Comparison of ENCODE assay signal across 7 cellular contexts in genomic region chr13:101127741-101128353, GRCh38.
DNase-seq lines count a peak whose midpoint lies in the region; ATAC-seq, FAIRE-seq and TF ChIP-seq lines count a peak whose summit lies in the region.

No MANE protein-coding gene starts in this region.

- CTCF ChIA-PET in K562 (lab: Yijun Ruan, JAX; ENCODE audit: low intra/inter-chr PET ratio) = interaction anchor here (1.1 kb wide), 1 partner anchor 555 kb away, joined by 4 read pairs; no protein-coding TSS in a partner anchor

- intact Hi-C loops in K562 (cut with micrococcal nuclease) = loop anchor here (2.0 to 10.0 kb wide), 2 partner anchors 403 to 555 kb away; no protein-coding TSS in a partner anchor

- 3% methylated on average over 5 of the region's 5 CpGs for WGBS in K562 (ENCODE audit: insufficient coverage, low coverage, missing lambda C conversion rate)

- H3F3A ChIP-seq in DOHH2 (ENCODE audit: control insufficient read depth, insufficient read depth) = no peaks in the 10 kb centered on the region

- TF ChIP-seq POLR2A in K562 (conservative IDR thresholded peaks at IDR 0.05) = no peak

- no peak overlapping the region for H3K9ac ChIP-seq in K562 (ENCODE audit: insufficient read depth in 1 of 2, low read depth in 2 of 2, low read length in 2 of 2)

- no peak overlapping the region for H3K27ac ChIP-seq in DOHH2 (ENCODE audit: low read depth, low read length)
- H3K27ac ChIP-seq in K562 (ENCODE audit: extremely low read depth, low read depth, low read length) = no peak overlapping the region

- H3K4me2 ChIP-seq in DOHH2 (ENCODE audit: low read length) (no peak overlapping the region), K562 (ENCODE audit: insufficient read depth, low read length) (no peak overlapping the region)

- H3K9me3 ChIP-seq in DOHH2 (ENCODE audit: control insufficient read depth, insufficient read depth, low read length) = no peaks in the 10 kb centered on the region
- no peaks in the 10 kb centered on the region for H3K9me3 ChIP-seq in K562 (replicated peaks; ENCODE audit: control insufficient read depth, insufficient read depth, low read depth, low read length)

- TF ChIP-seq CTCF in DOHH2 (IDR thresholded peaks at IDR 0.05; ENCODE audit: low read depth, low read length, poor library complexity, severe bottlenecking) = peak; percentile 77
- TF ChIP-seq CTCF in K562 (IDR thresholded peaks at IDR 0.05 in 2 of 3, conservative IDR thresholded peaks at IDR 0.05 in 1 of 3; ENCODE audit: insufficient read depth in 2 of 3, low read depth in 1 of 3, low read length in 3 of 3) = peak; percentile 21 to 61 (median 46); a peak in 4 of 6 replicates
- TF ChIP-seq CTCF in type B pancreatic cell (conservative IDR thresholded peaks at IDR 0.05) = peak; percentile 92

- H3K4me1 Mint-ChIP-seq in type B pancreatic cell (ENCODE audit: unreplicated experiment) = peaks cover 4% of the 10 kb centered on the region

- H3K9me1 ChIP-seq in K562 (ENCODE audit: control insufficient read depth, insufficient read depth, low read length) = no peaks in the 10 kb centered on the region

- TF ChIP-seq EP300 in K562 (IDR thresholded peaks at IDR 0.05; ENCODE audit: low read length) = no peak

- FAIRE-seq in K562 (lab: Jason Lieb, UNC) = peak; percentile 67
- FAIRE-seq in islet of Langerhans (lab: Jason Lieb, UNC) = peak; percentile 80

- H3K36me3 Mint-ChIP-seq in type B pancreatic cell = no peaks in the 10 kb centered on the region

- POLR2A ChIA-PET in K562 (lab: Yijun Ruan, JAX) = no interaction called here

- H3K9me2 ChIP-seq in DOHH2 (replicated peaks; ENCODE audit: control insufficient read depth, low read length) = no peaks in the 10 kb centered on the region

- no peak overlapping the region for H3K27ac Mint-ChIP-seq in type B pancreatic cell

- H3K4me3 ChIP-seq in DOHH2 (ENCODE audit: low read length) (no peak overlapping the region), K562 (no peak overlapping the region)

- no peaks in the 10 kb centered on the region for H4K20me1 ChIP-seq in DOHH2 (ENCODE audit: control insufficient read depth, insufficient read depth, low read depth, low read length)
- H4K20me1 ChIP-seq in K562 (replicated peaks; ENCODE audit: control insufficient read depth, insufficient read depth, low read length) = no peaks in the 10 kb centered on the region

- no peak overlapping the region for H3K4me3 Mint-ChIP-seq in type B pancreatic cell

- no peaks in the 10 kb centered on the region for H3K79me2 ChIP-seq in DOHH2 (ENCODE audit: control insufficient read depth, low read length)
- no peaks in the 10 kb centered on the region for H3K79me2 ChIP-seq in K562 (ENCODE audit: control insufficient read depth, insufficient read depth, low read length)

- H3K27me3 ChIP-seq in DOHH2 (ENCODE audit: control insufficient read depth, low read length) (no peaks in the 10 kb centered on the region), K562 (ENCODE audit: control insufficient read depth in 2 of 2, insufficient read depth in 2 of 2, low read length in 2 of 2) (no peaks in the 10 kb centered on the region)

- ATAC-seq in GM19043 (IDR thresholded peaks at IDR 0.05; ENCODE audit: low read depth, unreplicated experiment) (peak; percentile 86), HG03196 (IDR thresholded peaks at IDR 0.05; ENCODE audit: unreplicated experiment) (peak; percentile 79), K562 (peak; percentile 79)

- DNase-seq in NCI-H460 (ENCODE audit: extremely low read depth, low read depth) = peak; percentile 43
- DNase-seq in K562 (ENCODE audit: extremely low read depth in 1 of 4, low spot score in 3 of 4) = peak; percentile 14 to 37 (median 24)
- no peak for DNase-seq in type B pancreatic cell (ENCODE audit: extremely low spot score, unreplicated experiment)

- TF ChIP-seq RAD21 in K562 (CRISPR knock-in tag; conservative IDR thresholded peaks at IDR 0.05 in 1 of 2, IDR thresholded peaks at IDR 0.05 in 1 of 2) = peak; percentile 44 to 63; a peak in 3 of 4 replicates

- H3K27me3 Mint-ChIP-seq in type B pancreatic cell = no peaks in the 10 kb centered on the region

- in situ Hi-C loops in K562 (cut with MboI) = loop anchor here (25.0 kb wide), 1 partner anchor 1434 kb away; no protein-coding TSS in a partner anchor

- H3K36me3 ChIP-seq in DOHH2 (ENCODE audit: control insufficient read depth, low read length) (no peaks in the 10 kb centered on the region), K562 (ENCODE audit: control insufficient read depth, insufficient read depth, low read length) (no peaks in the 10 kb centered on the region)

- no peak overlapping the region for H2AFZ ChIP-seq in K562 (ENCODE audit: low read depth, low read length)

- H3K4me1 ChIP-seq in DOHH2 (ENCODE audit: control insufficient read depth, low read length) (no peaks in the 10 kb centered on the region), K562 (replicated peaks in 1 of 2; ENCODE audit: control insufficient read depth in 2 of 2, insufficient read depth in 2 of 2, low read length in 2 of 2) (no peaks in the 10 kb centered on the region)

- no peaks in the 10 kb centered on the region for H3K9me3 Mint-ChIP-seq in type B pancreatic cell

- no TSS peak for BruUV-seq in K562 (replicated peaks; lab: Mats Ljungman, UMichigan)

TF ChIP-seq in K562, 482 proteins besides CTCF, POLR2A, EP300 and RAD21:
- TF ChIP-seq HSF4 (CRISPR knock-in tag; IDR thresholded peaks at IDR 0.05; ENCODE audit: borderline replicate concordance) = no peak
- TF ChIP-seq PRDM10 (IDR thresholded peaks at IDR 0.05; ENCODE audit: partially characterized antibody) = no peak
- 0 out of 2 replicates have a peak, but pooled peaks have one; percentile 17 for TF ChIP-seq SMC3 (conservative IDR thresholded peaks at IDR 0.05; ENCODE audit: insufficient read depth, low read depth, low read length)
